In the genomic region with DNA sequence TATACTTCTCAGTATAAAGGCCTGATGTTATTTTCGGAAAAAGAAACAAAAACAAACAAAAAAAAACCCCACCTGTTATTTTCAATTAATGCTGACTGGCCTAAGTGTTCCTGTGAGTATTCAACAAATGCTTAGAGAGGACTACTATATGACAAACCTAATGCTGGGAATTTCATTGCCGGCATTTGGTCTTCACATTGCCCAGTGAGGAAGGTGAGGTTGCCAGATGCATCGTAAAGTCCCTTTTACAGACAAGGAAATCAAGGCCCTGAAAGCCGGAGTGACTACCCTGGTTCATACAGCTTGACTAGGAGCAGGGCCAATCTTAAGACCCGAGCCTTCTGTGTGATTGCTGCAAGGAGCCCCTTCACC, we compare ENCODE assay signal across 8 cellular contexts. TPM values are rescaled to one million over a fixed set of nuclear protein-coding genes. Genes with fewer than 3 reads are reported as not detected.
DNase-seq lines count a peak whose midpoint lies in the region; ATAC-seq and TF ChIP-seq lines count a peak whose summit lies in the region.

No MANE protein-coding gene starts in this region.

- POLR2A ChIA-PET in CD4-positive, alpha-beta T cell (lab: Charles Lee) = interaction anchor here (1.1 to 3.6 kb wide), 4 partner anchors 11 to 50 kb away, joined by 3 to 169 read pairs (median 90); a partner anchor contains a TSS

- H3K4me3 ChIP-seq in HUES64 (ENCODE audit: low read length) = peak overlapping the region; percentile 83
- H3K4me3 ChIP-seq in brain microvascular endothelial cell (ENCODE audit: low read depth, low read length) = peak overlapping the region; percentile 92
- H3K4me3 ChIP-seq in mucosa of rectum (ENCODE audit: low read length in 2 of 2) = peak overlapping the region; percentile 79 to 97

- H3K9me3 Mint-ChIP-seq in CD4-positive, alpha-beta T cell = peaks cover 2% of the 10 kb centered on the region

- in situ Hi-C loops in brain microvascular endothelial cell (cut with HindIII; ENCODE audit: low pct_ligation_motif_present, low sequenced_read_pairs) = no loop called here

- no peak for DNase-seq in CD4-positive, alpha-beta T cell
- DNase-seq in brain microvascular endothelial cell (no peak), NCI-H774 (lab: John Stamatoyannopoulos, UW) (no peak), inferior parietal cortex (ENCODE audit: extremely low spot score) (no peak), foreskin melanocyte (no peak)

- intact Hi-C loops in CD4-positive, alpha-beta T cell (cut with DNase I, micrococcal nuclease) = loop anchor here (1.0 to 10.0 kb wide), 5 partner anchors 10 to 688 kb away; a partner anchor contains a TSS

- TF ChIP-seq CTCF in CD4-positive, alpha-beta T cell (IDR thresholded peaks at IDR 0.05) = no peak
- no peak for TF ChIP-seq CTCF in brain microvascular endothelial cell (IDR thresholded peaks at IDR 0.05; ENCODE audit: low read depth, low read length, missing control alignments)

- no peak for ATAC-seq in CD4-positive, alpha-beta T cell (ENCODE audit: poor library complexity)
- no peak for ATAC-seq in GM21367 (IDR thresholded peaks at IDR 0.05; ENCODE audit: unreplicated experiment)

- H3K27me3 Mint-ChIP-seq in CD4-positive, alpha-beta T cell = no peaks in the 10 kb centered on the region

- H3K36me3 Mint-ChIP-seq in CD4-positive, alpha-beta T cell (ENCODE audit: low read depth) = peaks cover 70% of the 10 kb centered on the region

- peak overlapping the region; percentile 82 for H3K27ac ChIP-seq in CD4-positive, alpha-beta T cell (ENCODE audit: low read depth, low read length)
- H3K27ac ChIP-seq in HUES64 (ENCODE audit: low read depth, low read length) = peak overlapping the region; percentile 72
- peak overlapping the region; percentile 14 for H3K27ac ChIP-seq in brain microvascular endothelial cell
- H3K27ac ChIP-seq in mucosa of rectum (ENCODE audit: low read depth in 2 of 2, low read length in 2 of 2) = peak overlapping the region; percentile 18 to 92

- H3K9me3 ChIP-seq in CD4-positive, alpha-beta T cell (ENCODE audit: control insufficient read depth, low read length) = no peaks in the 10 kb centered on the region
- H3K9me3 ChIP-seq in HUES64 (ENCODE audit: insufficient read depth, low read depth, low read length) (no peaks in the 10 kb centered on the region), mucosa of rectum (ENCODE audit: control insufficient read depth in 2 of 2, low read length in 2 of 2) (no peaks in the 10 kb centered on the region)

- H3K4me1 Mint-ChIP-seq in CD4-positive, alpha-beta T cell (ENCODE audit: low read depth) = peaks cover 33% of the 10 kb centered on the region

- no peaks in the 10 kb centered on the region for H3K27me3 ChIP-seq in CD4-positive, alpha-beta T cell (ENCODE audit: control insufficient read depth, insufficient read depth, low read length)
- H3K27me3 ChIP-seq in HUES64 (ENCODE audit: insufficient read depth, low read length) (no peaks in the 10 kb centered on the region), brain microvascular endothelial cell (replicated peaks) (no peaks in the 10 kb centered on the region), mucosa of rectum (ENCODE audit: control insufficient read depth in 2 of 2, insufficient read depth in 2 of 2, low read length in 2 of 2) (no peaks in the 10 kb centered on the region)

- H3K9ac ChIP-seq in HUES64 (ENCODE audit: low read depth, low read length) (peak overlapping the region; percentile 82), mucosa of rectum (ENCODE audit: low read depth in 1 of 2, low read length in 2 of 2) (peak overlapping the region; percentile 64 to 93)

- CTCF ChIA-PET in CD4-positive, alpha-beta T cell (lab: Charles Lee) = interaction anchor here (1.0 to 6.3 kb wide), 4 partner anchors 13 to 51 kb away, joined by 7 to 62 read pairs (median 12); a partner anchor contains a TSS

- H3K4me1 ChIP-seq in HUES64 (ENCODE audit: insufficient read depth, low read length) (peaks cover 19% of the 10 kb centered on the region), mucosa of rectum (ENCODE audit: control insufficient read depth in 2 of 2, insufficient read depth in 2 of 2, low read length in 2 of 2) (peaks cover 11 to 12% of the 10 kb centered on the region in 2 donors)

- peak overlapping the region; percentile 94 for H3K4me3 Mint-ChIP-seq in CD4-positive, alpha-beta T cell

- H3K27ac Mint-ChIP-seq in CD4-positive, alpha-beta T cell = peak overlapping the region; percentile 89

- 32% methylated on average over 5 of the region's 5 CpGs for WGBS in HUES64

- peaks cover 62% of the 10 kb centered on the region for H3K36me3 ChIP-seq in HUES64 (ENCODE audit: insufficient read depth, low read length)
- H3K36me3 ChIP-seq in brain microvascular endothelial cell (replicated peaks) = peaks cover 37% of the 10 kb centered on the region
- H3K36me3 ChIP-seq in mucosa of rectum (ENCODE audit: control insufficient read depth in 2 of 2, insufficient read depth in 2 of 2, low read length in 2 of 2) = peaks cover 22 to 41% of the 10 kb centered on the region in 2 donors

RNA-seq across cellular contexts. Expression of a gene that starts 0.6 kb away (rescaled TPM):
- 10 to 100 TPM; 11.7 to 11.9 TPM for total RNA-seq in CD4-positive, alpha-beta T cell
- 28.7 TPM for polyA plus RNA-seq in HUES64 (2013, experiment 1 of 2)
- polyA plus RNA-seq in HUES64 (2013, experiment 2 of 2) = 31.2 TPM

RNA-seq across cellular contexts. Expression of a gene that starts 11.2 kb away (rescaled TPM):
- 10 to 100 TPM; 60.8 TPM for total RNA-seq in CD4-positive, alpha-beta T cell
- 256 TPM for polyA plus RNA-seq in HUES64 (2013, experiment 1 of 2)
- 262 TPM for polyA plus RNA-seq in HUES64 (2013, experiment 2 of 2)

RNA-seq across cellular contexts. Expression of a gene that starts 11.7 kb away (rescaled TPM):
- total RNA-seq in CD4-positive, alpha-beta T cell = 10 to 100 TPM; 44.2 to 50.9 TPM
- 44.6 TPM for polyA plus RNA-seq in HUES64 (2013, experiment 1 of 2)
- polyA plus RNA-seq in HUES64 (2013, experiment 2 of 2) = 37.2 TPM

RNA-seq across cellular contexts. Expression of a gene that starts 12.0 kb away (rescaled TPM):
- total RNA-seq in CD4-positive, alpha-beta T cell = 10 to 100 TPM; 10.6 to 12.0 TPM
- 15.7 TPM for polyA plus RNA-seq in HUES64 (2013, experiment 1 of 2)
- polyA plus RNA-seq in HUES64 (2013, experiment 2 of 2) = 22.1 TPM

RNA-seq across cellular contexts. Expression of a gene that starts 27.0 kb away (rescaled TPM):
- 10 to 100 TPM; 49.5 to 50.0 TPM for total RNA-seq in CD4-positive, alpha-beta T cell
- polyA plus RNA-seq in HUES64 (2013, experiment 1 of 2) = 84.7 TPM
- 76.6 TPM for polyA plus RNA-seq in HUES64 (2013, experiment 2 of 2)

Comparison
In these comparisons a context has a peak if more than half of its experiments do, and no peak if none do; other contexts are left out.
1. H3K27ac ChIP-seq: peak in every context shown above with its lines; median percentile 82 in CD4-positive, alpha-beta T cell; 72 in HUES64; 55 in mucosa of rectum; 14 in brain microvascular endothelial cell.